ENCODE assay signal across 17 cellular contexts in the genomic region with DNA sequence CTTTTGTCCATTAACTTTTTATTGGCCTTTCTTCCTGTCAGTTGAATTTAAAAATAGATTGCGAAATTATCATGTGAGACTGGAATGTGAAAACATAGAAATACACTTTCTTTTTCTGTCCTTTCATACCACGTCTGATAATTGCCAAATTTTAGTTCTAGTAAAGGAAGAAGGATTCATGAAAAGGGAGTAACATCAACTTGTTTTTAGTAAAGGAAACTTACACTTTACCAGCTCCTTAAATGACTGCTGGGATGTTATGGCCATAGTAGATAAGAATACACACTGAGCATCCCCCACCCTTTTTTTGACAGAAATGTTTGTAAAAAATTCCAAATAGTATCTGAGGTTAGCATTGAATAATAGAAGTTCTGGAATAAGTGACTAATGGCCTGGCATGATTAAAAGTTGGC.
DNase-seq lines count a peak whose midpoint lies in the region; ATAC-seq, FAIRE-seq and TF ChIP-seq lines count a peak whose summit lies in the region.
"Had no signal": no experiment of that assay in that cellular context is flagged by ENCODE, and none has a peak within 500 bp of the region (broad histone marks: within the 10 kb centered on the region; RNA-seq: fewer than 3 reads in every experiment).

No MANE protein-coding gene starts in this region.

- TF ChIP-seq RAD21 in A549 (conservative IDR thresholded peaks at IDR 0.05 in 1 of 2, IDR thresholded peaks at IDR 0.05 in 1 of 2), result no peak

- H3K4me1 ChIP-seq in A549 (no peaks in the 10 kb centered on the region), ovary (ENCODE audit: insufficient read depth) (no peaks in the 10 kb centered on the region), testis (no peaks in the 10 kb centered on the region)
- H3K4me1 ChIP-seq: parathyroid adenoma had no signal

- no peak for ATAC-seq in A549
- ATAC-seq: CD8-positive, alpha-beta T cell had no signal

- TF ChIP-seq POLR2A in A549 (IDR thresholded peaks at IDR 0.05; ENCODE audit: low read length), result no peak
- TF ChIP-seq POLR2A in ovary (IDR thresholded peaks at IDR 0.05), result no peak
- TF ChIP-seq POLR2A in testis (IDR thresholded peaks at IDR 0.05), result no peak

- intact Hi-C loops in ovary (cut with DNase I), result no loop called here
- intact Hi-C loops in testis (cut with DNase I; ENCODE audit: low total_unique reads), result no loop called here

- 85% methylated on average over 2 of the region's 2 CpGs for WGBS in A549 (ENCODE audit: missing lambda C conversion rate)
- WGBS in ovary, 3 donors, result 2 to 15% (median 11%) methylated on average over 2 of the region's 2 CpGs
- WGBS in testis, 2 donors, result 58 to 60% methylated on average over 2 of the region's 2 CpGs

- no peak for TF ChIP-seq EP300 in A549 (IDR thresholded peaks at IDR 0.05)
- TF ChIP-seq EP300 in ovary (IDR thresholded peaks at IDR 0.05), result no peak

- FAIRE-seq in A549 (lab: Jason Lieb, UNC), result no peak

- DNase-seq in A549 (ENCODE audit: low read depth in 1 of 2, low spot score in 1 of 2) (no peak), KBM-7 (peak; percentile 21), astrocyte of the spinal cord (ENCODE audit: low read depth, low spot score) (peak; percentile 8), foreskin melanocyte (peak; percentile 51), ovary (no peak), mesenteric fat pad (ENCODE audit: low spot score) (no peak), testis (no peak), NOMO-1 (lab: John Stamatoyannopoulos, UW; ENCODE audit: unreplicated experiment in 2 of 2) (no peak)
- DNase-seq: activated CD4-positive, alpha-beta T cell treated with anti-CD3 and anti-CD28 coated beads, Interleukin-2, amount 50 U/mL, for 4 hours; activated T-cell treated with anti-CD3 and anti-CD28 coated beads, Interleukin-2, amount 50 U/mL, for 48 hours; CD8-positive, alpha-beta T cell; NCI-H1105 treated with DMSO at 0.1 percent for 48 hours; RPMI8226; upper lobe of left lung had no signal

- POLR2A ChIA-PET in A549 (lab: Yijun Ruan, JAX), result no interaction called here

- H3K27ac ChIP-seq in A549 (no peak overlapping the region), ovary (no peak overlapping the region), testis (no peak overlapping the region)
- H3K27ac ChIP-seq: epithelial cell of prostate, parathyroid adenoma, skin epidermis, upper lobe of left lung had no signal

- no peak overlapping the region for H3K4me2 ChIP-seq in A549

- in situ Hi-C loops in KBM-7 (cut with MboI; ENCODE audit: low pct_unique_long_range_greater_than_20kb, low sequenced_read_pairs) (no loop called here), astrocyte of the spinal cord (cut with HindIII; ENCODE audit: low sequenced_read_pairs) (no loop called here)

- H3K27me3 ChIP-seq in ovary (no peaks in the 10 kb centered on the region), testis (no peaks in the 10 kb centered on the region)
- H3K27me3 ChIP-seq: upper lobe of left lung had no signal

- CTCF ChIA-PET in A549 (lab: Yijun Ruan, JAX), result no interaction called here

- H3K4me3 ChIP-seq in A549 (no peak overlapping the region), astrocyte of the spinal cord (ENCODE audit: low read depth, low read length) (no peak overlapping the region), ovary (no peak overlapping the region), testis (no peak overlapping the region)
- H3K4me3 ChIP-seq: skin epidermis, upper lobe of left lung had no signal

- H3K36me3 ChIP-seq in ovary (no peaks in the 10 kb centered on the region), testis (ENCODE audit: low read depth, missing control alignments) (no peaks in the 10 kb centered on the region)
- H3K36me3 ChIP-seq: upper lobe of left lung had no signal

- no peak for TF ChIP-seq CTCF in A549 (IDR thresholded peaks at IDR 0.05)
- no peak for TF ChIP-seq CTCF in astrocyte of the spinal cord (IDR thresholded peaks at IDR 0.05; ENCODE audit: low read depth, low read length)
- no peak for TF ChIP-seq CTCF in ovary (IDR thresholded peaks at IDR 0.05)
- TF ChIP-seq CTCF in testis (IDR thresholded peaks at IDR 0.05), result no peak

- H3K9me3 ChIP-seq in A549 (no peaks in the 10 kb centered on the region), ovary (no peaks in the 10 kb centered on the region), testis (no peaks in the 10 kb centered on the region)
- H3K9me3 ChIP-seq: upper lobe of left lung had no signal

TF ChIP-seq in A549, 52 proteins besides CTCF, POLR2A, EP300 and RAD21:
- no peak for TF ChIP-seq ESRRA (IDR thresholded peaks at IDR 0.05; ENCODE audit: borderline replicate concordance, low read length)
- TF ChIP-seq CEBPB (IDR thresholded peaks at IDR 0.05), result peak; percentile 61 to 76; a peak in 3 of 4 replicates
- TF ChIP-seq, protein P1, sequence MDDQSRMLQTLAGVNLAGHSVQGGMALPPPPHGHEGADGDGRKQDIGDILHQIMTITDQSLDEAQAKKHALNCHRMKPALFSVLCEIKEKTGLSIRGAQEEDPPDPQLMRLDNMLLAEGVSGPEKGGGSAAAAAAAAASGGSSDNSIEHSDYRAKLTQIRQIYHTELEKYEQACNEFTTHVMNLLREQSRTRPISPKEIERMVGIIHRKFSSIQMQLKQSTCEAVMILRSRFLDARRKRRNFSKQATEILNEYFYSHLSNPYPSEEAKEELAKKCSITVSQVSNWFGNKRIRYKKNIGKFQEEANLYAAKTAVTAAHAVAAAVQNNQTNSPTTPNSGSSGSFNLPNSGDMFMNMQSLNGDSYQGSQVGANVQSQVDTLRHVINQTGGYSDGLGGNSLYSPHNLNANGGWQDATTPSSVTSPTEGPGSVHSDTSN (IDR thresholded peaks at IDR 0.05), result no peak

Comparison
In these comparisons a context has a peak if more than half of its experiments do, and no peak if none do; other contexts are left out.
1. DNase-seq: peak in KBM-7 (single experiment), astrocyte of the spinal cord (single experiment) and foreskin melanocyte (single experiment); none in A549 (0 of 2), ovary (0 of 5), mesenteric fat pad (single experiment), testis (single experiment) and NOMO-1 (0 of 2).